Comparison of ENCODE assay signal across 8 cellular contexts in the genomic region with DNA sequence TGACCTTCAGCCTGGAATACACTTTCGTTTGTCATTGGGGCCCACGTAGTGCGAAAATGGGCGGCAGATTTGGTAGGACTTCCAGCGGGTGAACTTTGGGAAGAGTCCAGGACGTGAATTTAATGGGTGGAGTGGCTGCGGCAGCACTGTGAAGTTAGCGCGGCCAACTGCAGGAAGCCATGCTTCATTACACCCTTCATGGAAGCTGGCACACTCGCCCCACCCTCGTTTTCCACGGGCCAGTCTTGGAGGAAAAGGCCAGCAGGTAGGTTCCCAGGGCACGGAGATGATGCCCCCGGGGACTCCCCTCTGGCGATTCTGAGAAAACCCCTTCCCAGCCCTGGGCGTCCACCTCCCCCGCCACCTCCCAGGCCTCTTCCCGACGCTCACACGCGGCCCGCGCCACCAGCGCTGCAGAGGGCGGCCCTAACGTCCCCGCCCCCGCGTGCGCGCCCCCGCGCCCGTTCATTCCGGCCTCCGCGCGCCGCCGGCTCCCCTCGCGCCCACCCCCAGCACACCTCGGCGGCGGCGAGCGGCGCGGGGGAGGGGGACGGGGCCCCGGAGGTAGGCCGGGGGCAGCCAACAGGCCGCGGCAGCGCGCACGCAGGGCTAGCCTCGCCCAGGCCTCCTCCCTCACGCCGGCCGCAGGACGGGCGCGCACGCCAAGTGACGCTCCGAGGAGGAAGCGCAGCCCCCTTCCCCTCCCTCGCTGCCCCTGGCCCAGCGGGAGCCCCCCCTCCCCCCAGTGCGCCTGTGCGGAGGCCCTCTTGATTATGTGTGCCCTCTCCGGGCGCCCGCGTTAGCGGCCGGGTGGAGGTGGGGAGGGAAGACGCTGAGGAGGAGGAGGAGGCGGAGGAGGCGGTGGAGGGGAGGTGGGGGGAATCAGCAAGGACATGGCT. TPM values are rescaled to one million over a fixed set of nuclear protein-coding genes. Genes with fewer than 3 reads are reported as not detected.
A peak's percentile ranks its signal among the peaks of the same experiment; 100 is the strongest.
DNase-seq lines count a peak whose midpoint lies in the region; ATAC-seq and TF ChIP-seq lines count a peak whose summit lies in the region.

Gene MLLT10 (plus strand): TSS at position 656 of the 899 bp plus-strand sequence. CDS start 413 bp downstream, outside the sequence.

- DNase-seq in AML-193 (lab: John Stamatoyannopoulos, UW): peak; percentile 81 to 84
- peak; percentile 66 for DNase-seq in NCI-H510A treated with DMSO at 0.1 percent for 48 hours (lab: John Stamatoyannopoulos, UW)
- DNase-seq in activated CD4-positive, alpha-beta T cell treated with anti-CD3 and anti-CD28 coated beads for 48 hours: peak; percentile 92
- peak; percentile 95 for DNase-seq in coronary artery (ENCODE audit: low spot score)
- DNase-seq in left lobe of liver (ENCODE audit: low spot score): peak; percentile 96
- peak; percentile 83 for DNase-seq in stimulated activated CD4-positive, alpha-beta T cell treated with anti-CD3 and anti-CD28 coated beads, Interleukin-2, amount 100 ng/mL, for 4 hours (ENCODE audit: low read depth)

- ATAC-seq in GM19025 (IDR thresholded peaks at IDR 0.05; ENCODE audit: low read depth, unreplicated experiment) (peak; percentile 84), HG03280 (IDR thresholded peaks at IDR 0.05; ENCODE audit: unreplicated experiment) (peak; percentile 85), left lobe of liver (peak; percentile 90)

- H3K27ac ChIP-seq in coronary artery: peak within 1 kb of the TSS; percentile 96 to 99

- no peak for TF ChIP-seq CTCF in coronary artery (IDR thresholded peaks at IDR 0.05)

- H3K4me3 ChIP-seq in coronary artery: peak within 1 kb of the TSS; percentile 81

RNA-seq across cellular contexts. Expression of gene MLLT10, which starts in this region (rescaled TPM):
- total RNA-seq in left lobe of liver: 19.5 TPM

Comparison
In these comparisons a context has a peak if more than half of its experiments do, and no peak if none do; other contexts are left out.
1. Peak in every context shown above with its lines: DNase-seq, ATAC-seq, H3K4me3 ChIP-seq and H3K27ac ChIP-seq.